ENCODE assay signal across 22 cellular contexts in the genomic region with DNA sequence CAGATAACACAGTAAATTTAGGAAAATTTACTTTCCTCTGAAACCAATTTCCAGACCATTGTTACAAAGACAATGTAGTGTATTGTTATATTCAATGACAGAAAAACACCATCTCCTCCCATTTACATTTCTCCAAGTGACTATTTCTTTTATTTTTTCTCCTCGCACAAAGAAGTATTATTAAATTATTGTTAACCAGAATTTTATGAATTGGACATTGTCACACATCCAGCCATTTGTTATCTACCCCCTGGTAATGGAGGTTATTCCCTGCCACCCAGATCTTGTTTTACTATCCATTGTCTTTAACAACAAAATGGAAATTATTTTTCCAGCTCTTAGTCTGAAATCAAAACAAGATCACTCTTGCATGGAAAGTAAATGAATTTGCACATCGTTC.
DNase-seq lines count a peak whose midpoint lies in the region; ATAC-seq, FAIRE-seq and TF ChIP-seq lines count a peak whose summit lies in the region.
"Had no signal": no experiment of that assay in that cellular context is flagged by ENCODE, and none has a peak within 500 bp of the region (broad histone marks: within the 10 kb centered on the region; RNA-seq: fewer than 3 reads in every experiment).

No MANE protein-coding gene starts in this region.

- no peak for DNase-seq in D721Med (ENCODE audit: insufficient read length, low spot score)
- DNase-seq in frontal cortex (ENCODE audit: low spot score in 2 of 2): no peak
- peak; percentile 81 for DNase-seq in pons (ENCODE audit: low spot score)
- no peak for DNase-seq in central memory CD4-positive, alpha-beta T cell
- DNase-seq: 8988T; ACHN; AML-193; C1 segment of cervical spinal cord; Calu3; CD4-positive, alpha-beta memory T cell; COR-L47; DMS153; DND-41; H9 had no signal

- no peak for ATAC-seq in HG03520 (IDR thresholded peaks at IDR 0.05; ENCODE audit: unreplicated experiment)
- no peak for ATAC-seq in HG03039 (IDR thresholded peaks at IDR 0.05; ENCODE audit: unreplicated experiment)
- ATAC-seq in HG03135 (IDR thresholded peaks at IDR 0.05; ENCODE audit: unreplicated experiment): no peak
- ATAC-seq: A549, HCT116 had no signal

- TF ChIP-seq CTCF in D721Med (IDR thresholded peaks at IDR 0.05; ENCODE audit: insufficient read depth, missing control alignments): no peak

- FAIRE-seq in D721Med (lab: Jason Lieb, UNC) (peak; percentile 53), frontal cortex (lab: Jason Lieb, UNC) (peak; percentile 83)
- FAIRE-seq: A549, G401.6, GM12892, H1 had no signal
